19 cellular contexts compared by ENCODE assay signal in the genomic region with DNA sequence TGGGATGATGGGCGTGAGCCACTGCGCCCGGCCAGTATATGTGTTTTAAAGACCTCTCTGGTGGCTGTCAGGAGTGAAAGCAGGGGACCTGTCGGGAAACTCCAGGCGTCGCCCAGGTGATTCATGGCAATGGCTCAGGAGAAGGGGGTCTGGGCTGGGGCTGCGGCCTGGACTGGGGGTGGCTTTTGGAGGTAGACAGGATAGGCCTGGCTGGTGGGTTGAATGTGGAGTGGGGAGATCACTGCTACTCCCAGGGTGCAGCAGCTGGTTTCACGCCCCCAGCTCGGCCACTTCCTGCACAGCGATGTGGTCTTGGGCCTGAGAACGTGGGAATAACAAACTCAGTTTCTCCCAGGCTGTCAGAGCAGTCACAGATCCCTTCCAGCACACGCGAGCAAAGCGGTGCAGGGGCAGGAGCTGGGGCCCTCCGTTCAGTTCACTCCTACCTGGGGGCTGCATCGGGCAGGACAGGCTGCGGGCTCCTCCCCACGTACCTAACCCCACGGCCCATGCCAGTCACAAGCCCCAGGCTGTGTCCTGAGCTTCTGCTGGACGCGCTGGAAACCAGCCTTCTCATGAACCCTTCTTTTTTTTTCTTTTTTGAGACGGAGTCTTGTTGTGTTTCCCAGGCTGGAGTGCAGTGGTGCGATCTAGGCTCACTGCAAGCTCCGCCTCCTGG. TPM values are rescaled to one million over a fixed set of nuclear protein-coding genes. Genes with fewer than 3 reads are reported as not detected.
DNase-seq lines count a peak whose midpoint lies in the region; ATAC-seq and TF ChIP-seq lines count a peak whose summit lies in the region.
"Had no signal": no experiment of that assay in that cellular context is flagged by ENCODE, and none has a peak within 500 bp of the region (broad histone marks: within the 10 kb centered on the region; RNA-seq: fewer than 3 reads in every experiment).

No MANE protein-coding gene starts in this region.

- intact Hi-C loops in prostate gland (cut with DNase I) (no loop called here), gastrocnemius medialis (cut with DNase I; ENCODE audit: low total_unique reads) (loop anchor here (2.0 kb wide), 1 partner anchor 35 kb away; no protein-coding TSS in a partner anchor)

- no peak for ATAC-seq in WTC11
- ATAC-seq in gastrocnemius medialis = no peak
- ATAC-seq in GM18498 (IDR thresholded peaks at IDR 0.05; ENCODE audit: unreplicated experiment) = no peak
- ATAC-seq: naive thymus-derived CD8-positive, alpha-beta T cell had no signal

- H3K4me1 ChIP-seq in prostate gland (replicated peaks) = peaks cover 46% of the 10 kb centered on the region
- H3K4me1 ChIP-seq in gastrocnemius medialis = peaks cover 57 to 67% of the 10 kb centered on the region in 2 donors

- CTCF ChIA-PET in WTC11 (lab: Charles Lee) = interaction anchor here (0.7 to 4.0 kb wide), 9 partner anchors 9 to 178 kb away, joined by 3 to 26 read pairs (median 4); no protein-coding TSS in a partner anchor

- no peak overlapping the region for H3K4me3 Mint-ChIP-seq in WTC11

- H3K36me3 Mint-ChIP-seq in WTC11 = no peaks in the 10 kb centered on the region

- no peaks in the 10 kb centered on the region for H3K9me3 ChIP-seq in prostate gland
- H3K9me3 ChIP-seq in gastrocnemius medialis = no peaks in the 10 kb centered on the region
- H3K9me3 ChIP-seq: MG63, Peyer's patch, transverse colon had no signal

- 77% methylated on average over 24 of the region's 24 CpGs for WGBS in prostate gland

- H3K9me3 Mint-ChIP-seq in WTC11 = no peaks in the 10 kb centered on the region

- DNase-seq in EH (ENCODE audit: low read depth) (peak; percentile 23), WTC11 (ENCODE audit: low spot score) (no peak), fibroblast of pulmonary artery (ENCODE audit: low read depth) (peak; percentile 48), prostate gland (ENCODE audit: low spot score) (no peak), DMS153 (lab: John Stamatoyannopoulos, UW) (no peak), gastrocnemius medialis (no peak), DMS53 (lab: John Stamatoyannopoulos, UW) (no peak)
- DNase-seq: activated naive CD4-positive, alpha-beta T cell treated with anti-CD3 and anti-CD28 coated beads, Interleukin-2, amount 50 U/mL, for 16 hours; DMS79 treated with DMSO at 0.1 percent for 48 hours; hippocampal formation; left colon; MG63; naive thymus-derived CD8-positive, alpha-beta T cell; NCI-H2081 treated with DMSO at 0.1 percent for 48 hours; NCI-H69; Peyer's patch; stimulated activated CD4-positive, alpha-beta T cell treated with anti-CD3 and anti-CD28 coated beads, Interleukin-4, amount 100 ng/mL, for 1 hour had no signal

- no peaks in the 10 kb centered on the region for H3K27me3 ChIP-seq in prostate gland (replicated peaks; ENCODE audit: insufficient read depth)
- H3K27me3 ChIP-seq in gastrocnemius medialis = no peaks in the 10 kb centered on the region
- H3K27me3 ChIP-seq: MG63, Peyer's patch, transverse colon had no signal

- H3K27ac Mint-ChIP-seq in WTC11 = peak overlapping the region; percentile 78; the same call in 1 of the 2 replicates

- H3K27ac ChIP-seq in prostate gland = peak overlapping the region; percentile 80 to 85
- H3K27ac ChIP-seq in gastrocnemius medialis = peak overlapping the region in 2 of 4 donors; percentile 18 to 29
- H3K27ac ChIP-seq: Peyer's patch had no signal

- peaks cover 44% of the 10 kb centered on the region for H3K4me1 Mint-ChIP-seq in WTC11

- no peaks in the 10 kb centered on the region for H3K36me3 ChIP-seq in prostate gland
- H3K36me3 ChIP-seq in gastrocnemius medialis = no peaks in the 10 kb centered on the region
- H3K36me3 ChIP-seq: MG63, Peyer's patch, transverse colon had no signal

- H3K4me3 ChIP-seq in fibroblast of pulmonary artery (replicated peaks; ENCODE audit: low read depth, low read length) = no peak overlapping the region
- no peak overlapping the region for H3K4me3 ChIP-seq in prostate gland
- no peak overlapping the region for H3K4me3 ChIP-seq in gastrocnemius medialis
- H3K4me3 ChIP-seq: MG63, Peyer's patch, transverse colon had no signal

- no peaks in the 10 kb centered on the region for H3K27me3 Mint-ChIP-seq in WTC11 (ENCODE audit: low read depth)
- H3K27me3 Mint-ChIP-seq: naive thymus-derived CD8-positive, alpha-beta T cell had no signal

- no peak for TF ChIP-seq POLR2A in prostate gland (IDR thresholded peaks at IDR 0.05)
- TF ChIP-seq POLR2A in gastrocnemius medialis (IDR thresholded peaks at IDR 0.05) = no peak

- TF ChIP-seq CTCF in WTC11 (IDR thresholded peaks at IDR 0.05) (no peak), fibroblast of pulmonary artery (IDR thresholded peaks at IDR 0.05; ENCODE audit: low read length, missing control alignments) (no peak), prostate gland (IDR thresholded peaks at IDR 0.05) (no peak), gastrocnemius medialis (IDR thresholded peaks at IDR 0.05 in 4 of 5, conservative IDR thresholded peaks at IDR 0.05 in 1 of 5) (no peak)

- in situ Hi-C loops in gastrocnemius medialis (cut with MboI; ENCODE audit: low sequenced_read_pairs in 4 of 4) = loop anchor here in 1 of 4 donors (10.0 kb wide), 1 partner anchor 47 kb away; no protein-coding TSS in a partner anchor

- POLR2A ChIA-PET in WTC11 (lab: Charles Lee) = no interaction called here

TF ChIP-seq in WTC11, 78 proteins besides CTCF, POLR2A, EP300 and RAD21:
- TF ChIP-seq RELA (CRISPR knock-in tag; IDR thresholded peaks at IDR 0.05; ENCODE audit: borderline replicate concordance) (no peak), JUN (CRISPR knock-in tag; IDR thresholded peaks at IDR 0.05) (no peak), ZNF423 (CRISPR knock-in tag; IDR thresholded peaks at IDR 0.05) (no peak), GRHL2 (CRISPR knock-in tag; IDR thresholded peaks at IDR 0.05; ENCODE audit: insufficient replicate concordance, severe bottlenecking) (no peak), ZNF671 (CRISPR knock-in tag; IDR thresholded peaks at IDR 0.05) (no peak), KAT7 (CRISPR knock-in tag; IDR thresholded peaks at IDR 0.05; ENCODE audit: borderline replicate concordance) (no peak), CBFB (CRISPR knock-in tag; IDR thresholded peaks at IDR 0.05; ENCODE audit: low read depth) (no peak), CREM (CRISPR knock-in tag; IDR thresholded peaks at IDR 0.05) (no peak), FOXJ3 (CRISPR knock-in tag; IDR thresholded peaks at IDR 0.05; ENCODE audit: borderline replicate concordance) (no peak), ZNF219 (CRISPR knock-in tag; IDR thresholded peaks at IDR 0.05; ENCODE audit: borderline replicate concordance) (no peak)
- TF ChIP-seq, protein P1, sequence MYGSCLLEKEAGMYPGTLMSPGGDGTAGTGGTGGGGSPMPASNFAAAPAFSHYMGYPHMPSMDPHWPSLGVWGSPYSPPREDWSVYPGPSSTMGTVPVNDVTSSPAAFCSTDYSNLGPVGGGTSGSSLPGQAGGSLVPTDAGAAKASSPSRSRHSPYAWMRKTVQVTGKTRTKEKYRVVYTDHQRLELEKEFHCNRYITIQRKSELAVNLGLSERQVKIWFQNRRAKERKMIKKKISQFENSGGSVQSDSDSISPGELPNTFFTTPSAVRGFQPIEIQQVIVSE (CRISPR knock-in tag; IDR thresholded peaks at IDR 0.05; ENCODE audit: borderline replicate concordance) = no peak
- TF ChIP-seq, protein P2, sequence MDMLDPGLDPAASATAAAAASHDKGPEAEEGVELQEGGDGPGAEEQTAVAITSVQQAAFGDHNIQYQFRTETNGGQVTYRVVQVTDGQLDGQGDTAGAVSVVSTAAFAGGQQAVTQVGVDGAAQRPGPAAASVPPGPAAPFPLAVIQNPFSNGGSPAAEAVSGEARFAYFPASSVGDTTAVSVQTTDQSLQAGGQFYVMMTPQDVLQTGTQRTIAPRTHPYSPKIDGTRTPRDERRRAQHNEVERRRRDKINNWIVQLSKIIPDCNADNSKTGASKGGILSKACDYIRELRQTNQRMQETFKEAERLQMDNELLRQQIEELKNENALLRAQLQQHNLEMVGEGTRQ (CRISPR knock-in tag; IDR thresholded peaks at IDR 0.05) = no peak
- TF ChIP-seq, protein P3, sequence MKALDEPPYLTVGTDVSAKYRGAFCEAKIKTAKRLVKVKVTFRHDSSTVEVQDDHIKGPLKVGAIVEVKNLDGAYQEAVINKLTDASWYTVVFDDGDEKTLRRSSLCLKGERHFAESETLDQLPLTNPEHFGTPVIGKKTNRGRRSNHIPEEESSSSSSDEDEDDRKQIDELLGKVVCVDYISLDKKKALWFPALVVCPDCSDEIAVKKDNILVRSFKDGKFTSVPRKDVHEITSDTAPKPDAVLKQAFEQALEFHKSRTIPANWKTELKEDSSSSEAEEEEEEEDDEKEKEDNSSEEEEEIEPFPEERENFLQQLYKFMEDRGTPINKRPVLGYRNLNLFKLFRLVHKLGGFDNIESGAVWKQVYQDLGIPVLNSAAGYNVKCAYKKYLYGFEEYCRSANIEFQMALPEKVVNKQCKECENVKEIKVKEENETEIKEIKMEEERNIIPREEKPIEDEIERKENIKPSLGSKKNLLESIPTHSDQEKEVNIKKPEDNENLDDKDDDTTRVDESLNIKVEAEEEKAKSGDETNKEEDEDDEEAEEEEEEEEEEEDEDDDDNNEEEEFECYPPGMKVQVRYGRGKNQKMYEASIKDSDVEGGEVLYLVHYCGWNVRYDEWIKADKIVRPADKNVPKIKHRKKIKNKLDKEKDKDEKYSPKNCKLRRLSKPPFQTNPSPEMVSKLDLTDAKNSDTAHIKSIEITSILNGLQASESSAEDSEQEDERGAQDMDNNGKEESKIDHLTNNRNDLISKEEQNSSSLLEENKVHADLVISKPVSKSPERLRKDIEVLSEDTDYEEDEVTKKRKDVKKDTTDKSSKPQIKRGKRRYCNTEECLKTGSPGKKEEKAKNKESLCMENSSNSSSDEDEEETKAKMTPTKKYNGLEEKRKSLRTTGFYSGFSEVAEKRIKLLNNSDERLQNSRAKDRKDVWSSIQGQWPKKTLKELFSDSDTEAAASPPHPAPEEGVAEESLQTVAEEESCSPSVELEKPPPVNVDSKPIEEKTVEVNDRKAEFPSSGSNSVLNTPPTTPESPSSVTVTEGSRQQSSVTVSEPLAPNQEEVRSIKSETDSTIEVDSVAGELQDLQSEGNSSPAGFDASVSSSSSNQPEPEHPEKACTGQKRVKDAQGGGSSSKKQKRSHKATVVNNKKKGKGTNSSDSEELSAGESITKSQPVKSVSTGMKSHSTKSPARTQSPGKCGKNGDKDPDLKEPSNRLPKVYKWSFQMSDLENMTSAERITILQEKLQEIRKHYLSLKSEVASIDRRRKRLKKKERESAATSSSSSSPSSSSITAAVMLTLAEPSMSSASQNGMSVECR (CRISPR knock-in tag; IDR thresholded peaks at IDR 0.05; ENCODE audit: borderline replicate concordance) = no peak

RNA-seq across cellular contexts. Expression of a gene that starts 18.9 kb away (rescaled TPM):
- total RNA-seq in WTC11 (2021) (43.2 to 56.0 TPM (median 53.1 TPM) in 3 replicates), prostate gland (100 to 1,000 TPM in 1 of 2 donors, 10 to 100 TPM in 1; 74.6 to 136 TPM), gastrocnemius medialis (10 to 100 TPM; 40.9 to 61.4 (median 46.4) TPM)

Comparison
In these comparisons a context has a peak if more than half of its experiments do, and no peak if none do; other contexts are left out.
1. DNase-seq: peak in EH (single experiment) and fibroblast of pulmonary artery (single experiment); none in WTC11 (single experiment), prostate gland (single experiment), DMS153 (single experiment), gastrocnemius medialis (0 of 2) and DMS53 (single experiment).